In genomic region chr11:57230316-57230715, GRCh38 we compare ENCODE assay signal across 26 cellular contexts. TPM values are rescaled to one million over a fixed set of nuclear protein-coding genes. Genes with fewer than 3 reads are reported as not detected.
"Had no signal": no experiment of that assay in that cellular context is flagged by ENCODE, and none has a peak within 500 bp of the region (broad histone marks: within the 10 kb centered on the region; RNA-seq: fewer than 3 reads in every experiment).

No MANE protein-coding gene starts in this region.

- H3K9me3 Mint-ChIP-seq: activated naive CD8-positive, alpha-beta T cell treated with anti-CD3 and anti-CD28 coated beads, Interleukin-2, amount 10 ng/mL, durations not matched to agents 7 days and 5 days; T-helper 1 cell treated with Interleukin-12 subunit alpha and Interleukin-12 subunit beta and Interleukin-4 antibody, amounts not matched to agents 30 μg/mL and 1 μg/mL, for 36 hours had no signal

- H3K27me3 ChIP-seq: ascending aorta, pancreas had no signal

- H3K36me3 ChIP-seq: ascending aorta, pancreas, prostate gland, sigmoid colon, spleen, suprapubic skin, tibial artery had no signal

- H3K9me3 ChIP-seq: ascending aorta, pancreas, prostate gland, sigmoid colon, spleen, suprapubic skin, tibial artery had no signal

- H3K4me3 Mint-ChIP-seq: activated naive CD8-positive, alpha-beta T cell treated with anti-CD3 and anti-CD28 coated beads, Interleukin-2, amount 10 ng/mL, durations not matched to agents 7 days and 5 days; endodermal cell; T-helper 1 cell treated with Interleukin-12 subunit alpha and Interleukin-12 subunit beta and Interleukin-4 antibody, amounts not matched to agents 30 μg/mL and 1 μg/mL, for 36 hours had no signal

- H3K4me1 ChIP-seq: ascending aorta, pancreas, prostate gland, sigmoid colon, suprapubic skin, tibial artery had no signal

- H3K36me3 Mint-ChIP-seq: activated naive CD8-positive, alpha-beta T cell treated with anti-CD3 and anti-CD28 coated beads, Interleukin-2, amount 10 ng/mL, durations not matched to agents 7 days and 5 days had no signal

- DNase-seq: activated CD4-positive, alpha-beta T cell treated with anti-CD3 and anti-CD28 coated beads for 4 hours; activated CD4-positive, alpha-beta T cell treated with anti-CD3 and anti-CD28 coated beads, Interleukin-2, amount 50 U/mL, for 4 hours; activated effector memory CD4-positive, alpha-beta T cell treated with Interleukin-2 at 50 U/mL for 16 hours; activated naive CD4-positive, alpha-beta T cell treated with Interleukin-2 at 50 U/mL for 16 hours; activated naive CD8-positive, alpha-beta T cell treated with anti-CD3 and anti-CD28 coated beads, Interleukin-2, amount 10 ng/mL, durations not matched to agents 7 days and 5 days; activated T-cell treated with anti-CD3 and anti-CD28 coated beads for 4 hours; central memory CD4-positive, alpha-beta T cell; foreskin fibroblast; nephron progenitor cell; pancreas; retina; sigmoid colon; spleen; stimulated activated naive CD4-positive, alpha-beta T cell; SW 1271; T-helper 9 cell; tibial artery had no signal

- H3K27ac ChIP-seq: ascending aorta, pancreas, prostate gland, sigmoid colon, suprapubic skin, tibial artery, VCaP had no signal

- H3K4me3 ChIP-seq: ascending aorta, pancreas, prostate gland, sigmoid colon, spleen, suprapubic skin, tibial artery had no signal

- H3K27ac Mint-ChIP-seq: activated naive CD8-positive, alpha-beta T cell treated with anti-CD3 and anti-CD28 coated beads, Interleukin-2, amount 10 ng/mL, durations not matched to agents 7 days and 5 days; endodermal cell; T-helper 1 cell treated with Interleukin-12 subunit alpha and Interleukin-12 subunit beta and Interleukin-4 antibody, amounts not matched to agents 30 μg/mL and 1 μg/mL, for 36 hours had no signal

- H3K4me1 Mint-ChIP-seq: activated naive CD8-positive, alpha-beta T cell treated with anti-CD3 and anti-CD28 coated beads, Interleukin-2, amount 10 ng/mL, durations not matched to agents 7 days and 5 days had no signal

RNA-seq across cellular contexts. Expression of gene APLNR, which starts 6.7 kb away (rescaled TPM):
- total RNA-seq: activated naive CD8-positive, alpha-beta T cell treated with anti-CD3 and anti-CD28 coated beads, Interleukin-2, amount 10 ng/mL, durations not matched to agents 7 days and 5 days; mononuclear cell; myocyte had no signal

RNA-seq across cellular contexts. Expression of gene LRRC55, which starts 48.6 kb away (rescaled TPM):
- total RNA-seq: activated naive CD8-positive, alpha-beta T cell treated with anti-CD3 and anti-CD28 coated beads, Interleukin-2, amount 10 ng/mL, durations not matched to agents 7 days and 5 days; ascending aorta; mononuclear cell; myocyte; ureter had no signal
